ENCODE assay signal across 12 cellular contexts in the genomic region with DNA sequence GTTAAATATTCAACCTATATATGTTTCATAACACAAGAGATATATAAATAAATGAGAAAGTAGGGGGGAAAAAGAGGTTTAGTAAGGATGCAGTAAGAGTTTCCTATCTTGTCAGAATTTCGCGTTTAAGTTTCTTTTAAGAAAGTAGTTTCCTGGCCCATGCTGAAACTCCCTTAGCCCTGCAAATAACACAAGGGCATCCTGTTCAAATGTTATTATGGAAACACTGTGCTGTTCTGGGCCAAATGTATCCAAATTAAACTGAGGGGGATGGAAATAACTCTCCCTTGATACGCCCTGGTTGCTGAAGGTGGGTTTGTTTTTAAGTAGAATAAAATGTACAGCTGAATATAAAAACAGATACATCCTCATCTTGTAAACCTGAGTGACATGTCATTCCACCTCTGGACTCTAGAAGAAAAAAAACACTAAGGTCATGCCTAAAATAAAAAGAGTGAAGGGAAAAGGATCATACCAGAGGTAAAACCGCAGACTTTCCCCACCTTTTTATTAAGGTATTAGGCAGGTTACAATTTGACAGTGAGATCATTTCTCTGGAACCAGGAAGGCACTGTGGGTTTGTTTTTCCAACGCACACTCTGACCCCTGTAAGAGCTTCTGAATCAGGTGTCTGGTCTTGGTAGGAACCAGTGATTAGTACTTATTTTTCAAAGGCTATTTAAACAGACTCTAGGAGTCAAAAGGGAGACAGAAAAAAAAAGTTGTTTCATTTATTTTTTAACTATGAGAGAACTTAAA. TPM values are rescaled to one million over a fixed set of nuclear protein-coding genes. Genes with fewer than 3 reads are reported as not detected.
DNase-seq lines count a peak whose midpoint lies in the region; ATAC-seq, FAIRE-seq and TF ChIP-seq lines count a peak whose summit lies in the region.
"Had no signal": no experiment of that assay in that cellular context is flagged by ENCODE, and none has a peak within 500 bp of the region (broad histone marks: within the 10 kb centered on the region; RNA-seq: fewer than 3 reads in every experiment).

No MANE protein-coding gene starts in this region.

- peak overlapping the region; percentile 55 for H3K4me3 Mint-ChIP-seq in activated T-cell treated with anti-CD3 and anti-CD28 coated beads, Interleukin-2, amount 50 U/mL, for 24 hours
- H3K4me3 Mint-ChIP-seq: GM23338 had no signal

- H3K36me3 ChIP-seq in esophagus muscularis mucosa, result no peaks in the 10 kb centered on the region
- H3K36me3 ChIP-seq in subcutaneous abdominal adipose tissue (ENCODE audit: control insufficient read depth in 5 of 5, insufficient read depth in 5 of 5, low read length in 5 of 5), result peaks cover 0 to 6% (median 0%) of the 10 kb centered on the region in 5 donors
- H3K36me3 ChIP-seq: Peyer's patch had no signal

- WGBS in esophagus muscularis mucosa, result 60% methylated on average over 5 of the region's 5 CpGs

- no peak overlapping the region for H3K9ac ChIP-seq in subcutaneous abdominal adipose tissue (ENCODE audit: low read length in 5 of 5)

- H3K9me3 Mint-ChIP-seq in activated T-cell treated with anti-CD3 and anti-CD28 coated beads, Interleukin-2, amount 50 U/mL, for 24 hours, result no peaks in the 10 kb centered on the region
- H3K9me3 Mint-ChIP-seq: GM23338 had no signal

- intact Hi-C loops in esophagus muscularis mucosa (cut with DNase I), result no loop called here

- peak overlapping the region; percentile 97 for H3K27ac Mint-ChIP-seq in activated T-cell treated with anti-CD3 and anti-CD28 coated beads, Interleukin-2, amount 50 U/mL, for 24 hours
- H3K27ac Mint-ChIP-seq: GM23338 had no signal

- FAIRE-seq in RCC 7860 (lab: Jason Lieb, UNC), result peak; percentile 81

- peaks cover 96% of the 10 kb centered on the region for H3K4me1 Mint-ChIP-seq in activated T-cell treated with anti-CD3 and anti-CD28 coated beads, Interleukin-2, amount 50 U/mL, for 24 hours (ENCODE audit: low read depth)

- DNase-seq in activated T-cell treated with anti-CD3 and anti-CD28 coated beads, Interleukin-2, amount 50 U/mL, for 24 hours, result no peak
- DNase-seq in activated T-cell treated with anti-CD3 and anti-CD28 coated beads for 4 hours (no peak), RCC 7860 (ENCODE audit: low spot score) (peak; percentile 25), esophagus muscularis mucosa (ENCODE audit: extremely low spot score) (no peak), NCI-H1092 (lab: John Stamatoyannopoulos, UW) (no peak)
- DNase-seq: NCI-H2171 treated with DMSO at 0.1 percent for 48 hours, Peyer's patch had no signal

- H3K27ac ChIP-seq in esophagus muscularis mucosa (replicated peaks in 1 of 4), result peak overlapping the region; percentile 11 to 69 (median 51)
- H3K27ac ChIP-seq in subcutaneous abdominal adipose tissue (ENCODE audit: low read depth, low read length), result peak overlapping the region; percentile 73
- H3K27ac ChIP-seq: epithelial cell of prostate had no signal

- no peak for ATAC-seq in HG03469 (IDR thresholded peaks at IDR 0.05; ENCODE audit: unreplicated experiment)
- ATAC-seq in GM21360 (IDR thresholded peaks at IDR 0.05; ENCODE audit: unreplicated experiment), result no peak
- ATAC-seq: GM23338 had no signal

- no peak for TF ChIP-seq EP300 in esophagus muscularis mucosa (IDR thresholded peaks at IDR 0.05)

- H3K9me3 ChIP-seq in esophagus muscularis mucosa (no peaks in the 10 kb centered on the region), subcutaneous abdominal adipose tissue (ENCODE audit: control insufficient read depth in 5 of 5, low read length in 5 of 5) (no peaks in the 10 kb centered on the region)
- H3K9me3 ChIP-seq: Peyer's patch had no signal

- H3K4me3 ChIP-seq in esophagus muscularis mucosa (no peak overlapping the region), subcutaneous abdominal adipose tissue (ENCODE audit: low read depth in 1 of 5, low read length in 5 of 5) (no peak overlapping the region)
- H3K4me3 ChIP-seq: GM23338, Peyer's patch had no signal

- H3K27me3 ChIP-seq in esophagus muscularis mucosa (no peaks in the 10 kb centered on the region), subcutaneous abdominal adipose tissue (ENCODE audit: control insufficient read depth in 5 of 5, insufficient read depth in 4 of 5, low read length in 5 of 5) (no peaks in the 10 kb centered on the region)
- H3K27me3 ChIP-seq: Peyer's patch had no signal

- no peaks in the 10 kb centered on the region for H3K27me3 Mint-ChIP-seq in activated T-cell treated with anti-CD3 and anti-CD28 coated beads, Interleukin-2, amount 50 U/mL, for 24 hours

- no peak for TF ChIP-seq CTCF in esophagus muscularis mucosa (IDR thresholded peaks at IDR 0.05)

- no peak for TF ChIP-seq POLR2A in esophagus muscularis mucosa (IDR thresholded peaks at IDR 0.05; ENCODE audit: low read depth)

- peaks cover 84% of the 10 kb centered on the region for H3K36me3 Mint-ChIP-seq in activated T-cell treated with anti-CD3 and anti-CD28 coated beads, Interleukin-2, amount 50 U/mL, for 24 hours (ENCODE audit: low read depth)

- H3K4me1 ChIP-seq in esophagus muscularis mucosa, result peaks cover 23 to 70% (median 62%) of the 10 kb centered on the region in 4 donors
- peaks cover 6 to 62% (median 44%) of the 10 kb centered on the region in 5 donors for H3K4me1 ChIP-seq in subcutaneous abdominal adipose tissue (ENCODE audit: control insufficient read depth in 5 of 5, insufficient read depth in 5 of 5, low read length in 5 of 5)

RNA-seq across cellular contexts. Expression of gene BCL2, which starts 16.7 kb away (rescaled TPM):
- 10 to 100 TPM; 25.2 to 39.0 (median 36.1) TPM for total RNA-seq in esophagus muscularis mucosa
